2 cellular contexts compared by ENCODE assay signal in genomic region chr14:31945701-31946100, GRCh38.
TF ChIP-seq lines count a peak whose summit lies in the region.

No MANE protein-coding gene starts in this region.

TF ChIP-seq in GM23338, 12 proteins besides CTCF, POLR2A, EP300 and RAD21:
- no peak for TF ChIP-seq NANOG (IDR thresholded peaks at IDR 0.05; ENCODE audit: borderline replicate concordance)
- no peak for TF ChIP-seq CREB1 (CRISPR knock-in tag; IDR thresholded peaks at IDR 0.05; ENCODE audit: low read depth)
- no peak for TF ChIP-seq EZH2 (IDR thresholded peaks at IDR 0.05; ENCODE audit: low read depth, unreplicated experiment)
- no peak for TF ChIP-seq ETS1 (IDR thresholded peaks at IDR 0.05)
- TF ChIP-seq ZNF331 (CRISPR knock-in tag; IDR thresholded peaks at IDR 0.05; ENCODE audit: low read depth): no peak
- no peak for TF ChIP-seq ZNF462 (CRISPR knock-in tag; IDR thresholded peaks at IDR 0.05)
- TF ChIP-seq POLR2AphosphoS5 (IDR thresholded peaks at IDR 0.05; ENCODE audit: low read depth): no peak
- no peak for TF ChIP-seq STAT1 (IDR thresholded peaks at IDR 0.05; ENCODE audit: unreplicated experiment)
- no peak for TF ChIP-seq ZNF114 (CRISPR knock-in tag; IDR thresholded peaks at IDR 0.05)
- TF ChIP-seq EZH2phosphoT487 (IDR thresholded peaks at IDR 0.05; ENCODE audit: unreplicated experiment): no peak
- no peak for TF ChIP-seq REST (IDR thresholded peaks at IDR 0.05; ENCODE audit: unreplicated experiment)
- no peak for TF ChIP-seq JUNB (IDR thresholded peaks at IDR 0.05; ENCODE audit: unreplicated experiment)
TF ChIP-seq in GM23338: peak in this region for 0.

TF ChIP-seq in K562, 482 proteins besides CTCF, POLR2A, EP300 and RAD21:
- no peak for TF ChIP-seq HIVEP1 (CRISPR knock-in tag; IDR thresholded peaks at IDR 0.05)
- no peak for TF ChIP-seq ZNF586 (CRISPR knock-in tag; conservative IDR thresholded peaks at IDR 0.05)
- TF ChIP-seq ZNF23 (CRISPR knock-in tag; IDR thresholded peaks at IDR 0.05): no peak
- no peak for TF ChIP-seq CCAR2 (IDR thresholded peaks at IDR 0.05; ENCODE audit: low read depth, low read length)
- TF ChIP-seq TARDBP (IDR thresholded peaks at IDR 0.05): no peak
- TF ChIP-seq PHB (CRISPR knock-in tag; IDR thresholded peaks at IDR 0.05): no peak
- TF ChIP-seq HDAC6 (IDR thresholded peaks at IDR 0.05; ENCODE audit: low read depth, low read length): no peak
- TF ChIP-seq PHF21A (IDR thresholded peaks at IDR 0.05; ENCODE audit: borderline replicate concordance, low read depth): no peak
- no peak for TF ChIP-seq MAFG (tag; conservative IDR thresholded peaks at IDR 0.05)
- TF ChIP-seq E2F1 (CRISPR knock-in tag; IDR thresholded peaks at IDR 0.05): no peak
- TF ChIP-seq ZNF431 (CRISPR knock-in tag; IDR thresholded peaks at IDR 0.05): no peak
- no peak for TF ChIP-seq HMGN3 (IDR thresholded peaks at IDR 0.05; ENCODE audit: borderline replicate concordance, extremely low read depth, insufficient read length, low read depth, low read length)
- no peak for TF ChIP-seq ZSCAN29 (IDR thresholded peaks at IDR 0.05)
- TF ChIP-seq MECOM (CRISPR knock-in tag; IDR thresholded peaks at IDR 0.05): no peak
- no peak for TF ChIP-seq NCOR1 (IDR thresholded peaks at IDR 0.05)
